Comparison of ENCODE assay signal across 8 cellular contexts in genomic region chr13:51802601-51803000, GRCh38. TPM values are rescaled to one million over a fixed set of nuclear protein-coding genes. Genes with fewer than 3 reads are reported as not detected.
A peak's percentile ranks its signal among the peaks of the same experiment; 100 is the strongest.
DNase-seq lines count a peak whose midpoint lies in the region; ATAC-seq and TF ChIP-seq lines count a peak whose summit lies in the region.

No MANE protein-coding gene starts in this region.

- H3K27ac Mint-ChIP-seq in CD4-positive, alpha-beta T cell, result peak overlapping the region; percentile 99

- no TSS peak for BruUV-seq in PC-3 (replicated peaks; lab: Mats Ljungman, UMichigan)

- H3K36me3 Mint-ChIP-seq in CD4-positive, alpha-beta T cell (ENCODE audit: low read depth), result peaks cover 24% of the 10 kb centered on the region

- no peaks in the 10 kb centered on the region for H3K9me2 ChIP-seq in PC-3 (replicated peaks; ENCODE audit: low read length)

- CTCF ChIA-PET in CD4-positive, alpha-beta T cell (lab: Charles Lee), result interaction anchor here (0.7 to 2.6 kb wide), 3 partner anchors 13 to 42 kb away, joined by 3 to 5 read pairs (median 5); no protein-coding TSS in a partner anchor
- CTCF ChIA-PET in PC-3 (lab: Charles Lee), result interaction anchor here (0.5 to 0.6 kb wide), 2 partner anchors 96 to 511 kb away, joined by 3 to 5 read pairs; no protein-coding TSS in a partner anchor

- DNase-seq in CD4-positive, alpha-beta T cell, result no peak
- DNase-seq in PC-3 (no peak), osteoblast (ENCODE audit: insufficient read length, low spot score, missing footprints) (no peak), NCI-H748 (lab: John Stamatoyannopoulos, UW; ENCODE audit: unreplicated experiment) (no peak)

- H3K4me1 Mint-ChIP-seq in CD4-positive, alpha-beta T cell (ENCODE audit: low read depth), result peaks cover 61% of the 10 kb centered on the region

- intact Hi-C loops in CD4-positive, alpha-beta T cell (cut with DNase I, micrococcal nuclease), result loop anchor here (2.0 to 5.0 kb wide), 6 partner anchors 18 to 390 kb away; partner anchors contain the start of genes ALG11 (in 2 of the 2), ATP7B (in 1 of the 2) and WDFY2 (in 1 of the 2)
- intact Hi-C loops in PC-3 (cut with micrococcal nuclease), result loop anchor here (5.0 kb wide), 1 partner anchor 400 kb away; no protein-coding TSS in a partner anchor

- H3K4me2 ChIP-seq in PC-3 (ENCODE audit: low read length) (peak overlapping the region; percentile 88), osteoblast (ENCODE audit: insufficient read depth, low read length) (peak overlapping the region; percentile 93)

- H3K4me1 ChIP-seq in PC-3 (ENCODE audit: insufficient read depth, low read length) (peaks cover 28% of the 10 kb centered on the region), endocrine pancreas (ENCODE audit: control insufficient read depth, insufficient read depth, low read length) (no peaks in the 10 kb centered on the region), osteoblast (ENCODE audit: insufficient read depth, low read length) (peaks cover 25% of the 10 kb centered on the region)

- H3K27me3 Mint-ChIP-seq in CD4-positive, alpha-beta T cell, result no peaks in the 10 kb centered on the region

- H4K20me1 ChIP-seq in PC-3 (ENCODE audit: low read length) (no peaks in the 10 kb centered on the region), osteoblast (ENCODE audit: insufficient read depth, low read length) (no peaks in the 10 kb centered on the region)

- H2AFZ ChIP-seq in PC-3 (ENCODE audit: low read length) (no peak overlapping the region), osteoblast (ENCODE audit: low read length) (no peak overlapping the region)

- H3F3A ChIP-seq in PC-3 (ENCODE audit: low read length, unreplicated experiment), result no peaks in the 10 kb centered on the region

- peak overlapping the region; percentile 90 for H3K9ac ChIP-seq in PC-3 (ENCODE audit: low read length)
- H3K9ac ChIP-seq in endocrine pancreas (ENCODE audit: control insufficient read depth, insufficient read depth, low read length), result peak overlapping the region; percentile 34

- POLR2A ChIA-PET in CD4-positive, alpha-beta T cell (lab: Charles Lee), result interaction anchor here (0.7 to 7.4 kb wide), 12 partner anchors 11 to 1152 kb away, joined by 3 to 135 read pairs (median 6); partner anchors contain the start of genes INTS6 and NEK3
- POLR2A ChIA-PET in PC-3 (lab: Charles Lee; ENCODE audit: unreplicated experiment), result no interaction called here

- no peaks in the 10 kb centered on the region for H3K9me3 Mint-ChIP-seq in CD4-positive, alpha-beta T cell

- H3K79me2 ChIP-seq in PC-3 (ENCODE audit: low read length) (peaks cover 4% of the 10 kb centered on the region; the same call in 1 of the 2 replicates), osteoblast (ENCODE audit: insufficient read depth, low read length) (no peaks in the 10 kb centered on the region)

- H3K27ac ChIP-seq in CD4-positive, alpha-beta T cell (ENCODE audit: low read depth, low read length), result peak overlapping the region; percentile 99
- H3K27ac ChIP-seq in PC-3 (ENCODE audit: low read length) (peak overlapping the region; percentile 70), osteoblast (ENCODE audit: low read depth, low read length) (peak overlapping the region; percentile 79)

- H3K9me3 ChIP-seq in CD4-positive, alpha-beta T cell (ENCODE audit: control insufficient read depth, low read length), result no peaks in the 10 kb centered on the region
- H3K9me3 ChIP-seq in PC-3 (ENCODE audit: low read length) (no peaks in the 10 kb centered on the region), endocrine pancreas (ENCODE audit: control insufficient read depth, low read length) (no peaks in the 10 kb centered on the region), osteoblast (ENCODE audit: low read depth, low read length) (no peaks in the 10 kb centered on the region)

- peak overlapping the region; percentile 97 for H3K4me3 Mint-ChIP-seq in CD4-positive, alpha-beta T cell

- no peaks in the 10 kb centered on the region for H3K36me3 ChIP-seq in PC-3 (ENCODE audit: low read depth, low read length)
- no peaks in the 10 kb centered on the region for H3K36me3 ChIP-seq in endocrine pancreas (ENCODE audit: control insufficient read depth, insufficient read depth, low read length)
- no peaks in the 10 kb centered on the region for H3K36me3 ChIP-seq in osteoblast (ENCODE audit: insufficient read depth, low read length)

- no peak for ATAC-seq in CD4-positive, alpha-beta T cell (ENCODE audit: poor library complexity)
- ATAC-seq in PC-3 (no peak), HG02642 (IDR thresholded peaks at IDR 0.05; ENCODE audit: poor library complexity, unreplicated experiment) (no peak), GM21515 (IDR thresholded peaks at IDR 0.05; ENCODE audit: unreplicated experiment) (no peak), GM19395 (IDR thresholded peaks at IDR 0.05; ENCODE audit: unreplicated experiment) (no peak)

- no peak overlapping the region for H3K4me3 ChIP-seq in PC-3 (ENCODE audit: low read length)
- H3K4me3 ChIP-seq in endocrine pancreas (ENCODE audit: control insufficient read depth, insufficient read depth, low read length), result no peak overlapping the region
- H3K4me3 ChIP-seq in osteoblast (ENCODE audit: insufficient read depth, low read length), result peak overlapping the region; percentile 87

- no peaks in the 10 kb centered on the region for H3K27me3 ChIP-seq in CD4-positive, alpha-beta T cell (ENCODE audit: control insufficient read depth, insufficient read depth, low read length)
- H3K27me3 ChIP-seq in PC-3 (ENCODE audit: low read length) (no peaks in the 10 kb centered on the region), endocrine pancreas (ENCODE audit: control insufficient read depth, insufficient read depth, low read length) (no peaks in the 10 kb centered on the region), osteoblast (ENCODE audit: insufficient read depth, low read length) (peaks cover 3% of the 10 kb centered on the region)

- TF ChIP-seq CTCF in CD4-positive, alpha-beta T cell (IDR thresholded peaks at IDR 0.05), result no peak
- TF ChIP-seq CTCF in PC-3 (conservative IDR thresholded peaks at IDR 0.05; ENCODE audit: low read depth, low read length), result no peak
- TF ChIP-seq CTCF in osteoblast (IDR thresholded peaks at IDR 0.05; ENCODE audit: extremely low read depth, low read depth, low read length), result no peak

RNA-seq across cellular contexts. Expression of gene DHRS12, which starts 1.4 kb away (rescaled TPM):
- total RNA-seq in CD4-positive, alpha-beta T cell, result 10 to 100 TPM in 1 of 2 experiments, 1 to 10 TPM in 1; 10.0 to 14.8 TPM
- 1.2 and 2.6 TPM in 2 replicates for total RNA-seq in PC-3 (2014; rRNA removed)
- 3.3 and 3.8 TPM in 2 replicates for total RNA-seq in osteoblast

RNA-seq across cellular contexts. Expression of gene TMEM272, which starts 42.4 kb away (rescaled TPM):
- 1 to 10 TPM; 2.7 to 2.8 TPM for total RNA-seq in CD4-positive, alpha-beta T cell
- 0.06 and 0.07 TPM in 2 replicates for total RNA-seq in PC-3 (2014; rRNA removed)
- not detected in 2 replicates for total RNA-seq in osteoblast

RNA-seq across cellular contexts. Expression of gene CCDC70, which starts 59.2 kb away (rescaled TPM):
- not detected for total RNA-seq in CD4-positive, alpha-beta T cell
- not detected in 2 replicates for total RNA-seq in PC-3 (2014; rRNA removed)
- total RNA-seq in osteoblast, result not detected in 2 replicates
